33 cellular contexts compared by ENCODE assay signal in genomic region chr10:31675726-31676125, GRCh38.
"Had no signal": no experiment of that assay in that cellular context is flagged by ENCODE, and none has a peak within 500 bp of the region (broad histone marks: within the 10 kb centered on the region; RNA-seq: fewer than 3 reads in every experiment).

No MANE protein-coding gene starts in this region.

- DNase-seq: Karpas-422, Kasumi-1, MG63, MM.1S, NCI-H1048, NCI-H1092, NCI-H1092 treated with DMSO at 0.1 percent for 48 hours, NCI-H1105, NCI-H1105 treated with DMSO at 0.1 percent for 48 hours, NCI-H1417, NCI-H1417 treated with DMSO at 0.1 percent for 48 hours, NCI-H1436, NCI-H1436 treated with DMSO at 0.1 percent for 48 hours, NCI-H146, NCI-H1694, NCI-H1694 treated with DMSO at 0.1 percent for 48 hours, NCI-H187, NCI-H187 treated with DMSO at 0.1 percent for 48 hours, NCI-H1930, NCI-H2029, NCI-H2029 treated with DMSO at 0.1 percent for 48 hours, NCI-H2081, NCI-H2081 treated with DMSO at 0.1 percent for 48 hours, NCI-H2107, NCI-H2171, NCI-H2171 treated with DMSO at 0.1 percent for 48 hours, NCI-H2227 treated with DMSO at 0.1 percent for 48 hours, NCI-H226, NCI-H345, NCI-H446, NCI-H446 treated with DMSO at 0.1 percent for 48 hours, NCI-H510A had no signal

- H3K36me3 ChIP-seq: MG63 had no signal

- H3K27ac ChIP-seq: KMS-11 had no signal

- H3K4me3 ChIP-seq: MG63 had no signal

- H3K4me2 ChIP-seq: KMS-11 had no signal

- H3K27me3 ChIP-seq: MG63 had no signal

- H3K9ac ChIP-seq: KMS-11 had no signal
